ENCODE assay signal across 12 cellular contexts in the genomic region with DNA sequence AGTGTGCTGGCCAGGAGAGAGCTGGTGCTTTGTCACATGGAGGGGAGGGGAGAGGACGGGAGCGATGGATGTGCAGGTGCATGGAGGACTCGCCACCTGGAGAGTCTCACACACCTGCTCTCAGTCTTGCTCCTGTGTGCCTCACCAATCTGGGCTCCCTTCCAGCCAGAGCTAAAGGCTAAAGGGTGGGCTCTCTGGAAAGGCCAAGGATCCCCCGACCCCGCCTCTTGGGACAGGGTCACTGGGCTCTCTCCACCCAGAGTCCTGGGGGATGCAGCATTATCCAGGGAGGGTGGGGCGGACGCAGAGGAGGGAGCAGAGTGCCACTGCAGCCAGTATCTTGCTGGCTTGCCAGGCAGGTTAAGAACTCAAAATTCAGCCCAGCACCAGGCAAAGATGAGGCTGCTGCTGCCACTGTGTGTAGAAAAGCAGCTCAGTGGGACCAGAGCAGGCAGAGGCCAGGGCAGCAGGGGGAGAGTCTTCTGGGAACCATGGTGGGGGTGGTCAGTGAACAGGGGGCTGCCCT. TPM values are rescaled to one million over a fixed set of nuclear protein-coding genes. Genes with fewer than 3 reads are reported as not detected.
DNase-seq lines count a peak whose midpoint lies in the region; ATAC-seq and TF ChIP-seq lines count a peak whose summit lies in the region.
"Had no signal": no experiment of that assay in that cellular context is flagged by ENCODE, and none has a peak within 500 bp of the region (broad histone marks: within the 10 kb centered on the region; RNA-seq: fewer than 3 reads in every experiment).

No MANE protein-coding gene starts in this region.

- peaks cover 14% of the 10 kb centered on the region for H3K4me1 ChIP-seq in upper lobe of right lung

- no peak overlapping the region for H3K4me3 ChIP-seq in upper lobe of right lung
- H3K4me3 ChIP-seq: cardiac muscle cell had no signal

- no peaks in the 10 kb centered on the region for H3K9me3 Mint-ChIP-seq in activated naive CD8-positive, alpha-beta T cell treated with anti-CD3 and anti-CD28 coated beads, Interleukin-2, amount 10 ng/mL, durations not matched to agents 7 days and 5 days
- H3K9me3 Mint-ChIP-seq in activated naive CD8-positive, alpha-beta T cell treated with anti-CD3 and anti-CD28 coated beads, Interleukin-2, amount 50 U/mL, for 24 hours = no peaks in the 10 kb centered on the region
- H3K9me3 Mint-ChIP-seq in nephron progenitor cell = no peaks in the 10 kb centered on the region

- POLR2A ChIA-PET in activated naive CD8-positive, alpha-beta T cell treated with anti-CD3 and anti-CD28 coated beads, Interleukin-2, amount 10 ng/mL, durations not matched to agents 7 days and 5 days (lab: Charles Lee) = interaction anchor here (0.6 kb wide), 1 partner anchor 96 kb away, joined by 5 read pairs; no protein-coding TSS in a partner anchor

- ATAC-seq in activated naive CD8-positive, alpha-beta T cell treated with anti-CD3 and anti-CD28 coated beads, Interleukin-2, amount 10 ng/mL, durations not matched to agents 7 days and 5 days (ENCODE audit: low read depth) = no peak
- ATAC-seq in activated naive CD8-positive, alpha-beta T cell treated with anti-CD3 and anti-CD28 coated beads, Interleukin-2, amount 50 U/mL, for 24 hours = no peak
- ATAC-seq in upper lobe of right lung (no peak), HG03175 (IDR thresholded peaks at IDR 0.05; ENCODE audit: unreplicated experiment) (no peak)

- no peaks in the 10 kb centered on the region for H3K9me3 ChIP-seq in upper lobe of right lung

- no peaks in the 10 kb centered on the region for H3K27me3 ChIP-seq in upper lobe of right lung

- peaks cover 20% of the 10 kb centered on the region for H3K4me1 Mint-ChIP-seq in activated naive CD8-positive, alpha-beta T cell treated with anti-CD3 and anti-CD28 coated beads, Interleukin-2, amount 10 ng/mL, durations not matched to agents 7 days and 5 days
- H3K4me1 Mint-ChIP-seq in activated naive CD8-positive, alpha-beta T cell treated with anti-CD3 and anti-CD28 coated beads, Interleukin-2, amount 50 U/mL, for 24 hours = peaks cover 40% of the 10 kb centered on the region
- peaks cover 18% of the 10 kb centered on the region for H3K4me1 Mint-ChIP-seq in nephron progenitor cell

- no peak overlapping the region for H3K27ac Mint-ChIP-seq in activated naive CD8-positive, alpha-beta T cell treated with anti-CD3 and anti-CD28 coated beads, Interleukin-2, amount 10 ng/mL, durations not matched to agents 7 days and 5 days
- no peak overlapping the region for H3K27ac Mint-ChIP-seq in activated naive CD8-positive, alpha-beta T cell treated with anti-CD3 and anti-CD28 coated beads, Interleukin-2, amount 50 U/mL, for 24 hours
- H3K27ac Mint-ChIP-seq in nephron progenitor cell = no peak overlapping the region

- no peaks in the 10 kb centered on the region for H3K27me3 Mint-ChIP-seq in activated naive CD8-positive, alpha-beta T cell treated with anti-CD3 and anti-CD28 coated beads, Interleukin-2, amount 10 ng/mL, durations not matched to agents 7 days and 5 days
- no peaks in the 10 kb centered on the region for H3K27me3 Mint-ChIP-seq in activated naive CD8-positive, alpha-beta T cell treated with anti-CD3 and anti-CD28 coated beads, Interleukin-2, amount 50 U/mL, for 24 hours
- H3K27me3 Mint-ChIP-seq in nephron progenitor cell (ENCODE audit: low read depth, poor library complexity) = peaks cover 20% of the 10 kb centered on the region

- no peak overlapping the region for H3K4me3 Mint-ChIP-seq in activated naive CD8-positive, alpha-beta T cell treated with anti-CD3 and anti-CD28 coated beads, Interleukin-2, amount 10 ng/mL, durations not matched to agents 7 days and 5 days
- H3K4me3 Mint-ChIP-seq in activated naive CD8-positive, alpha-beta T cell treated with anti-CD3 and anti-CD28 coated beads, Interleukin-2, amount 50 U/mL, for 24 hours = no peak overlapping the region
- no peak overlapping the region for H3K4me3 Mint-ChIP-seq in nephron progenitor cell

- no peak overlapping the region for H3K27ac ChIP-seq in upper lobe of right lung
- H3K27ac ChIP-seq: cardiac muscle cell, KMS-11 had no signal

- H3K36me3 Mint-ChIP-seq in activated naive CD8-positive, alpha-beta T cell treated with anti-CD3 and anti-CD28 coated beads, Interleukin-2, amount 10 ng/mL, durations not matched to agents 7 days and 5 days = no peaks in the 10 kb centered on the region
- peaks cover 10% of the 10 kb centered on the region for H3K36me3 Mint-ChIP-seq in activated naive CD8-positive, alpha-beta T cell treated with anti-CD3 and anti-CD28 coated beads, Interleukin-2, amount 50 U/mL, for 24 hours (ENCODE audit: low read depth)
- H3K36me3 Mint-ChIP-seq in nephron progenitor cell (ENCODE audit: low read depth) = no peaks in the 10 kb centered on the region

- peak; percentile 25 for DNase-seq in activated naive CD8-positive, alpha-beta T cell treated with anti-CD3 and anti-CD28 coated beads, Interleukin-2, amount 10 ng/mL, durations not matched to agents 7 days and 5 days
- no peak for DNase-seq in activated naive CD8-positive, alpha-beta T cell treated with anti-CD3 and anti-CD28 coated beads, Interleukin-2, amount 50 U/mL, for 24 hours
- peak; percentile 72 for DNase-seq in NCI-H2171 (lab: John Stamatoyannopoulos, UW)
- peak; percentile 54 for DNase-seq in ecto neural progenitor cell (ENCODE audit: low spot score)
- peak; percentile 16 for DNase-seq in upper lobe of right lung
- DNase-seq in nephron progenitor cell = no peak
- no peak for DNase-seq in HuH-7.5 (ENCODE audit: low spot score)
- DNase-seq: stimulated activated naive CD4-positive, alpha-beta T cell; T-helper 1 cell had no signal

- TF ChIP-seq CTCF in upper lobe of right lung (IDR thresholded peaks at IDR 0.05) = no peak
- TF ChIP-seq CTCF in nephron progenitor cell (IDR thresholded peaks at IDR 0.05) = no peak

- intact Hi-C loops in upper lobe of right lung (cut with DNase I) = no loop called here

- no peaks in the 10 kb centered on the region for H3K36me3 ChIP-seq in upper lobe of right lung
- H3K36me3 ChIP-seq: cardiac muscle cell had no signal

RNA-seq across cellular contexts. Expression of gene STAT5B, which starts 5.4 kb away (rescaled TPM):
- total RNA-seq in activated naive CD8-positive, alpha-beta T cell treated with anti-CD3 and anti-CD28 coated beads, Interleukin-2, amount 10 ng/mL, durations not matched to agents 7 days and 5 days = 100 to 1,000 TPM; 131 to 134 TPM
- total RNA-seq in upper lobe of right lung = 71.0 TPM

RNA-seq across cellular contexts. Expression of gene STAT5A, which starts 6.7 kb away (rescaled TPM):
- total RNA-seq in activated naive CD8-positive, alpha-beta T cell treated with anti-CD3 and anti-CD28 coated beads, Interleukin-2, amount 10 ng/mL, durations not matched to agents 7 days and 5 days = 100 to 1,000 TPM; 125 to 131 TPM
- total RNA-seq in upper lobe of right lung = 42.0 TPM

Comparison
In these comparisons a context has a peak if more than half of its experiments do, and no peak if none do; other contexts are left out.
1. DNase-seq: peak in activated naive CD8-positive, alpha-beta T cell treated with anti-CD3 and anti-CD28 coated beads, Interleukin-2, amount 10 ng/mL, durations not matched to agents 7 days and 5 days (single experiment), NCI-H2171 (single experiment), ecto neural progenitor cell (single experiment) and upper lobe of right lung (single experiment); none in activated naive CD8-positive, alpha-beta T cell treated with anti-CD3 and anti-CD28 coated beads, Interleukin-2, amount 50 U/mL, for 24 hours (single experiment), nephron progenitor cell (single experiment) and HuH-7.5 (single experiment).